29 cellular contexts compared by ENCODE assay signal in genomic region chr2:132915812-132916211, GRCh38.
A peak's percentile ranks its signal among the peaks of the same experiment; 100 is the strongest.
DNase-seq lines count a peak whose midpoint lies in the region; ATAC-seq and TF ChIP-seq lines count a peak whose summit lies in the region.
"Had no signal": no experiment of that assay in that cellular context is flagged by ENCODE, and none has a peak within 500 bp of the region (broad histone marks: within the 10 kb centered on the region; RNA-seq: fewer than 3 reads in every experiment).

No MANE protein-coding gene starts in this region.

- H3K27me3 Mint-ChIP-seq in activated CD4-positive, alpha-beta memory T cell treated with anti-CD3 and anti-CD28 coated beads for 36 hours: no peaks in the 10 kb centered on the region
- H3K27me3 Mint-ChIP-seq: activated CD4-positive, alpha-beta T cell treated with anti-CD3 and anti-CD28 coated beads, Interleukin-2, amount 10 ng/mL, durations not matched to agents 24 days and 14 days; activated naive CD8-positive, alpha-beta T cell treated with anti-CD3 and anti-CD28 coated beads for 36 hours; stimulated activated naive B cell treated with anti-CD40 and anti-IgM and Interleukin-4, amounts not matched to agents 10 μg/mL and 1 μg/mL and 100 μg/mL, for 72 hours; T-helper 17 cell had no signal

- TF ChIP-seq RAD21 in SK-N-SH (IDR thresholded peaks at IDR 0.05; ENCODE audit: low read length): no peak

- intact Hi-C loops in Right ventricle myocardium superior (cut with DNase I): no loop called here
- intact Hi-C loops in activated CD4-positive, alpha-beta memory T cell treated with anti-CD3 and anti-CD28 coated beads for 36 hours (cut with micrococcal nuclease): no loop called here

- H3K36me3 ChIP-seq in SK-N-SH (replicated peaks in 1 of 2; ENCODE audit: control insufficient read depth in 1 of 2, insufficient read depth in 2 of 2, low read length in 1 of 2): no peaks in the 10 kb centered on the region
- H3K36me3 ChIP-seq: heart left ventricle, Peyer's patch, SJSA1 had no signal

- CTCF ChIA-PET in SK-N-SH (lab: Yijun Ruan, JAX): no interaction called here
- CTCF ChIA-PET in activated CD4-positive, alpha-beta memory T cell treated with anti-CD3 and anti-CD28 coated beads for 36 hours (lab: Charles Lee): no interaction called here

- H3K4me1 ChIP-seq in SK-N-SH (ENCODE audit: control insufficient read depth in 1 of 2, insufficient read depth in 2 of 2, low read depth in 1 of 2, low read length in 1 of 2): no peaks in the 10 kb centered on the region; a peak in 1 of 4 replicates
- H3K4me1 ChIP-seq: Peyer's patch, SJSA1 had no signal

- H3K9me3 Mint-ChIP-seq in activated CD4-positive, alpha-beta memory T cell treated with anti-CD3 and anti-CD28 coated beads for 36 hours: no peaks in the 10 kb centered on the region
- H3K9me3 Mint-ChIP-seq: activated CD4-positive, alpha-beta T cell treated with anti-CD3 and anti-CD28 coated beads, Interleukin-2, amount 10 ng/mL, durations not matched to agents 24 days and 14 days; activated T-helper 2 cell treated with anti-CD3 and anti-CD28 coated beads, Interferon-gamma antibody, Interleukin-2, Interleukin-4, amounts not matched to agents 10 μg/mL and 5 μg/mL and 100 μg/mL, durations not matched to agents 14 hours and 24 hours and 36 hours had no signal

- WGBS in SK-N-SH (ENCODE audit: low lambda C conversion rate): 86% methylated on average over 1 of the region's 1 CpG

- H3K27me3 ChIP-seq in SK-N-SH (ENCODE audit: insufficient read depth): no peaks in the 10 kb centered on the region
- H3K27me3 ChIP-seq: dorsolateral prefrontal cortex, heart left ventricle, Peyer's patch, SJSA1 had no signal

- H3K4me1 Mint-ChIP-seq in activated CD4-positive, alpha-beta memory T cell treated with anti-CD3 and anti-CD28 coated beads for 36 hours (ENCODE audit: low read depth): no peaks in the 10 kb centered on the region
- H3K4me1 Mint-ChIP-seq: activated CD4-positive, alpha-beta T cell treated with anti-CD3 and anti-CD28 coated beads, Interleukin-2, amount 10 ng/mL, durations not matched to agents 24 days and 14 days; activated naive CD8-positive, alpha-beta T cell treated with anti-CD3 and anti-CD28 coated beads for 36 hours; stimulated activated naive B cell treated with anti-CD40 and anti-IgM and Interleukin-4, amounts not matched to agents 10 μg/mL and 1 μg/mL and 100 μg/mL, for 72 hours; T-helper 17 cell had no signal

- peak; percentile 96 for ATAC-seq in HG02678 (IDR thresholded peaks at IDR 0.05; ENCODE audit: unreplicated experiment)
- peak; percentile 92 for ATAC-seq in HG03565 (IDR thresholded peaks at IDR 0.05; ENCODE audit: unreplicated experiment)
- no peak for ATAC-seq in Right ventricle myocardium superior (ENCODE audit: poor library complexity)
- no peak for ATAC-seq in GM21447 (IDR thresholded peaks at IDR 0.05; ENCODE audit: unreplicated experiment)
- ATAC-seq: heart left ventricle; HepG2; stimulated activated naive B cell treated with anti-CD40 and anti-IgM and Interleukin-4, amounts not matched to agents 10 μg/mL and 1 μg/mL and 100 μg/mL, for 72 hours; T-helper 17 cell had no signal

- no peak for TF ChIP-seq CTCF in SK-N-SH (IDR thresholded peaks at IDR 0.05)

- no peak overlapping the region for H3K9ac ChIP-seq in SK-N-SH

- H3K27ac Mint-ChIP-seq in activated CD4-positive, alpha-beta memory T cell treated with anti-CD3 and anti-CD28 coated beads for 36 hours: no peak overlapping the region
- H3K27ac Mint-ChIP-seq: activated CD4-positive, alpha-beta T cell treated with anti-CD3 and anti-CD28 coated beads, Interleukin-2, amount 10 ng/mL, durations not matched to agents 24 days and 14 days; activated naive CD8-positive, alpha-beta T cell treated with anti-CD3 and anti-CD28 coated beads for 36 hours; activated T-helper 2 cell treated with anti-CD3 and anti-CD28 coated beads, Interferon-gamma antibody, Interleukin-2, Interleukin-4, amounts not matched to agents 10 μg/mL and 5 μg/mL and 100 μg/mL, durations not matched to agents 14 hours and 24 hours and 36 hours; stimulated activated naive B cell treated with anti-CD40 and anti-IgM and Interleukin-4, amounts not matched to agents 10 μg/mL and 1 μg/mL and 100 μg/mL, for 72 hours; T-helper 17 cell had no signal

- POLR2A ChIA-PET in SK-N-SH (lab: Yijun Ruan, JAX): no interaction called here
- POLR2A ChIA-PET in activated CD4-positive, alpha-beta memory T cell treated with anti-CD3 and anti-CD28 coated beads for 36 hours (lab: Charles Lee): no interaction called here

- no peak for TF ChIP-seq EP300 in SK-N-SH (IDR thresholded peaks at IDR 0.05; ENCODE audit: borderline replicate concordance in 1 of 2, low read depth in 1 of 2, low read length in 1 of 2)

- no peak overlapping the region for H2AFZ ChIP-seq in SK-N-SH (ENCODE audit: low read depth)

- H3K4me2 ChIP-seq in SK-N-SH: no peak overlapping the region

- no peaks in the 10 kb centered on the region for H4K20me1 ChIP-seq in SK-N-SH (ENCODE audit: insufficient read depth)

- H3K9me3 ChIP-seq in SK-N-SH: no peaks in the 10 kb centered on the region
- H3K9me3 ChIP-seq: heart left ventricle, Peyer's patch, SJSA1 had no signal

- DNase-seq in NCI-H1694 treated with DMSO at 0.1 percent for 48 hours (lab: John Stamatoyannopoulos, UW): peak; percentile 8
- no peak for DNase-seq in NCI-H1694 (lab: John Stamatoyannopoulos, UW)
- DNase-seq in Right ventricle myocardium superior: no peak
- DNase-seq in SK-N-SH: no peak
- DNase-seq in activated CD4-positive, alpha-beta memory T cell treated with anti-CD3 and anti-CD28 coated beads for 36 hours: no peak
- DNase-seq: 8988T; activated CD4-positive, alpha-beta T cell treated with anti-CD3 and anti-CD28 coated beads, Interleukin-2, amount 10 ng/mL, durations not matched to agents 24 days and 14 days; activated CD8-positive, alpha-beta memory T cell treated with anti-CD3 and anti-CD28 coated beads, Interleukin-2, amount 50 U/mL, for 4 hours; activated naive CD8-positive, alpha-beta T cell treated with anti-CD3 and anti-CD28 coated beads for 36 hours; DND-41; dorsolateral prefrontal cortex; GOT3; heart left ventricle; mammary epithelial cell; NCI-H1092 treated with DMSO at 0.1 percent for 48 hours; NCI-H2081 treated with DMSO at 0.1 percent for 48 hours; NCI-H510A; Peyer's patch; small intestine; stimulated activated CD4-positive, alpha-beta T cell treated with anti-CD3 and anti-CD28 coated beads, Interleukin-2, amount 100 ng/mL, for 24 hours; stimulated activated naive B cell treated with anti-CD40 and anti-IgM and Interleukin-4, amounts not matched to agents 10 μg/mL and 1 μg/mL and 100 μg/mL, for 72 hours; T-helper 17 cell had no signal

- H3K4me3 Mint-ChIP-seq in activated CD4-positive, alpha-beta memory T cell treated with anti-CD3 and anti-CD28 coated beads for 36 hours: no peak overlapping the region
- H3K4me3 Mint-ChIP-seq: activated CD4-positive, alpha-beta T cell treated with anti-CD3 and anti-CD28 coated beads, Interleukin-2, amount 10 ng/mL, durations not matched to agents 24 days and 14 days; activated naive CD8-positive, alpha-beta T cell treated with anti-CD3 and anti-CD28 coated beads for 36 hours; stimulated activated naive B cell treated with anti-CD40 and anti-IgM and Interleukin-4, amounts not matched to agents 10 μg/mL and 1 μg/mL and 100 μg/mL, for 72 hours; T-helper 17 cell had no signal

- H3F3A ChIP-seq in SK-N-SH (replicated peaks; ENCODE audit: insufficient read depth): no peaks in the 10 kb centered on the region

- H3K79me2 ChIP-seq in SK-N-SH (ENCODE audit: insufficient read depth): no peaks in the 10 kb centered on the region

- H3K4me3 ChIP-seq in SK-N-SH (ENCODE audit: low read depth in 2 of 2, low read length in 1 of 2): no peak overlapping the region
- H3K4me3 ChIP-seq: dorsolateral prefrontal cortex, heart left ventricle, Peyer's patch, SJSA1 had no signal

- H3K27ac ChIP-seq in SK-N-SH (ENCODE audit: low read depth in 2 of 2, low read length in 1 of 2): no peak overlapping the region
- H3K27ac ChIP-seq: dorsolateral prefrontal cortex, heart left ventricle, HL-60, Peyer's patch, SJSA1 had no signal

- no peaks in the 10 kb centered on the region for H3K36me3 Mint-ChIP-seq in activated CD4-positive, alpha-beta memory T cell treated with anti-CD3 and anti-CD28 coated beads for 36 hours
- H3K36me3 Mint-ChIP-seq: activated naive CD8-positive, alpha-beta T cell treated with anti-CD3 and anti-CD28 coated beads for 36 hours; stimulated activated naive B cell treated with anti-CD40 and anti-IgM and Interleukin-4, amounts not matched to agents 10 μg/mL and 1 μg/mL and 100 μg/mL, for 72 hours had no signal

- H3K9me2 ChIP-seq in SK-N-SH: no peaks in the 10 kb centered on the region

TF ChIP-seq in SK-N-SH, 30 proteins besides CTCF, POLR2A, EP300 and RAD21 (continues in another document):
- TF ChIP-seq SIN3A (IDR thresholded peaks at IDR 0.05; ENCODE audit: borderline replicate concordance, low read depth, low read length): no peak
- TF ChIP-seq FOXJ3 (CRISPR knock-in tag; IDR thresholded peaks at IDR 0.05): no peak
- TF ChIP-seq RFX5 (IDR thresholded peaks at IDR 0.05; ENCODE audit: low read length): no peak
- TF ChIP-seq, protein P1, sequence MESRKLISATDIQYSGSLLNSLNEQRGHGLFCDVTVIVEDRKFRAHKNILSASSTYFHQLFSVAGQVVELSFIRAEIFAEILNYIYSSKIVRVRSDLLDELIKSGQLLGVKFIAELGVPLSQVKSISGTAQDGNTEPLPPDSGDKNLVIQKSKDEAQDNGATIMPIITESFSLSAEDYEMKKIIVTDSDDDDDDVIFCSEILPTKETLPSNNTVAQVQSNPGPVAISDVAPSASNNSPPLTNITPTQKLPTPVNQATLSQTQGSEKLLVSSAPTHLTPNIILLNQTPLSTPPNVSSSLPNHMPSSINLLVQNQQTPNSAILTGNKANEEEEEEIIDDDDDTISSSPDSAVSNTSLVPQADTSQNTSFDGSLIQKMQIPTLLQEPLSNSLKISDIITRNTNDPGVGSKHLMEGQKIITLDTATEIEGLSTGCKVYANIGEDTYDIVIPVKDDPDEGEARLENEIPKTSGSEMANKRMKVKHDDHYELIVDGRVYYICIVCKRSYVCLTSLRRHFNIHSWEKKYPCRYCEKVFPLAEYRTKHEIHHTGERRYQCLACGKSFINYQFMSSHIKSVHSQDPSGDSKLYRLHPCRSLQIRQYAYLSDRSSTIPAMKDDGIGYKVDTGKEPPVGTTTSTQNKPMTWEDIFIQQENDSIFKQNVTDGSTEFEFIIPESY (IDR thresholded peaks at IDR 0.05; ENCODE audit: borderline replicate concordance, low read depth): no peak
- TF ChIP-seq FOXM1 (IDR thresholded peaks at IDR 0.05; ENCODE audit: low read depth): no peak
- no peak for TF ChIP-seq GABPA (IDR thresholded peaks at IDR 0.05; ENCODE audit: low read depth)

Comparison
In these comparisons a context has a peak if more than half of its experiments do, and no peak if none do; other contexts are left out.
1. ATAC-seq: peak in HG02678 (single experiment) and HG03565 (single experiment); none in Right ventricle myocardium superior (single experiment) and GM21447 (single experiment).